27 cellular contexts compared by ENCODE assay signal in the genomic region with DNA sequence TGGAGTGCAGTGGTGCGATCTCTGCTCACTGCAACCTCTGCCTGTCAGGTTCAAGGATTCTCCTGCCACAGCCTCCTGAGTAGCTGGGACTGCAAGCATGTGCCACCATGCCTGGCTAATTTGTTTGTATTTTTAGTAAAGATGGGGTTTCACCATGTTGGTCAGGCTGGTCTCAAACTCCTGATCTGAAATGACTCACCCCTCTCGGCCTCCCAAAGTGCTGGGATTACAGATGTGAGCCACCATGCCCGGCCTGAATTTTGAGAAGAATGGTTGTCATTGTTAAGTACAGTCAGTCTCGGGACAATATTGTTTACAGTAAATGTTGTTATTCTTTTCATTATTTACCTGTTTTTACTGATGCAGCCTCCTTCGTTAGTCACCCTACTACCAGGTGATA.
"Had no signal": no experiment of that assay in that cellular context is flagged by ENCODE, and none has a peak within 500 bp of the region (broad histone marks: within the 10 kb centered on the region; RNA-seq: fewer than 3 reads in every experiment).

No MANE protein-coding gene starts in this region.

- H3K9me3 ChIP-seq: SK-N-SH had no signal

- ATAC-seq: activated CD4-positive, CD25-positive, alpha-beta regulatory T cell treated with anti-CD3 and anti-CD28 coated beads, Interleukin-2, amount 50 U/mL, for 24 hours; activated naive CD8-positive, alpha-beta T cell treated with anti-CD3 and anti-CD28 coated beads, Interleukin-2, amount 50 U/mL, for 24 hours; activated T-cell treated with anti-CD3 and anti-CD28 coated beads, Interleukin-2, amount 50 U/mL, for 4 hours had no signal

- H2AFZ ChIP-seq: PC-9 had no signal

- H3K9ac ChIP-seq: KMS-11, SK-N-SH had no signal

- H3K4me3 ChIP-seq: PC-9 had no signal

- H3K4me2 ChIP-seq: KMS-11, PC-9, SK-N-SH had no signal

- H3K27ac ChIP-seq: KMS-11, PC-9 had no signal

- DNase-seq: activated CD4-positive, alpha-beta memory T cell treated with anti-CD3 and anti-CD28 coated beads for 36 hours; activated CD4-positive, alpha-beta T cell treated with anti-CD3 and anti-CD28 coated beads for 4 hours; activated CD4-positive, alpha-beta T cell treated with anti-CD3 and anti-CD28 coated beads, Interleukin-2, amount 50 U/mL, for 1 hour; activated CD8-positive, alpha-beta memory T cell treated with anti-CD3 and anti-CD28 coated beads, Interleukin-2, amount 50 U/mL, for 4 hours; activated gamma-delta T cell treated with Interleukin-2 at 50 U/mL for 16 hours; activated naive CD4-positive, alpha-beta T cell treated with anti-CD3 and anti-CD28 coated beads for 36 hours; activated naive CD8-positive, alpha-beta T cell treated with anti-CD3 and anti-CD28 coated beads, Interleukin-2, amount 50 U/mL, for 24 hours; activated T-cell treated with anti-CD3 and anti-CD28 coated beads for 4 hours; activated T-cell treated with anti-CD3 and anti-CD28 coated beads, Interleukin-2, amount 50 U/mL, for 4 hours; anterior cingulate cortex; caudate nucleus; cerebellar nuclear complex; NCI-H1105 treated with DMSO at 0.1 percent for 48 hours; NCI-H1436; NCI-H1694 treated with DMSO at 0.1 percent for 48 hours; NCI-H2029; NCI-H345; NCI-H510A; NCI-H526; NCI-H748 treated with DMSO at 0.1 percent for 48 hours; PC-9; Right ventricle myocardium superior; SK-N-SH; T-helper 2 cell; T-helper 9 cell had no signal
